14 cellular contexts compared by ENCODE assay signal in genomic region chrX:71550578-71550977, GRCh38.
"Had no signal": no experiment of that assay in that cellular context is flagged by ENCODE, and none has a peak within 500 bp of the region (broad histone marks: within the 10 kb centered on the region; RNA-seq: fewer than 3 reads in every experiment).

No MANE protein-coding gene starts in this region.

- H3K27ac ChIP-seq: coronary artery, gastroesophageal sphincter, sigmoid colon, tibial artery, uterus had no signal

- H3K4me3 Mint-ChIP-seq: nephron had no signal

- H3K36me3 ChIP-seq: uterus had no signal

- H3K4me1 Mint-ChIP-seq: nephron had no signal

- H3K9me3 ChIP-seq: gastroesophageal sphincter, left lung, sigmoid colon, tibial artery, uterus had no signal

- H3K9me3 Mint-ChIP-seq: nephron had no signal

- H3K4me3 ChIP-seq: coronary artery, gastroesophageal sphincter, left lung, sigmoid colon, tibial artery, uterus had no signal

- H3K27ac Mint-ChIP-seq: nephron had no signal

- H3K4me1 ChIP-seq: tibial artery, uterus had no signal

- H3K27me3 ChIP-seq: gastroesophageal sphincter, left lung, sigmoid colon, tibial artery, uterus had no signal

- ATAC-seq: gastroesophageal sphincter, left lung had no signal

- DNase-seq: activated CD4-positive, CD25-positive, alpha-beta regulatory T cell treated with anti-CD3 and anti-CD28 coated beads, Interleukin-2, amount 50 U/mL, for 72 hours; caudate nucleus; effector CD4-positive, alpha-beta T cell; left lung; Right ventricle myocardium superior; sigmoid colon; stimulated activated CD4-positive, alpha-beta T cell treated with anti-CD3 and anti-CD28 coated beads, Interleukin-12 subunit alpha, Interleukin-12 subunit beta, amount 100 ng/mL, for 4 hours; stimulated activated CD4-positive, alpha-beta T cell treated with anti-CD3 and anti-CD28 coated beads, Interleukin-4, amount 100 ng/mL, for 1 hour; stimulated activated CD8-positive, alpha-beta memory T cell treated with anti-CD3 and anti-CD28 coated beads, Interleukin-4, amount 100 ng/mL, for 48 hours; tibial artery; uterus had no signal
